In the genomic region with DNA sequence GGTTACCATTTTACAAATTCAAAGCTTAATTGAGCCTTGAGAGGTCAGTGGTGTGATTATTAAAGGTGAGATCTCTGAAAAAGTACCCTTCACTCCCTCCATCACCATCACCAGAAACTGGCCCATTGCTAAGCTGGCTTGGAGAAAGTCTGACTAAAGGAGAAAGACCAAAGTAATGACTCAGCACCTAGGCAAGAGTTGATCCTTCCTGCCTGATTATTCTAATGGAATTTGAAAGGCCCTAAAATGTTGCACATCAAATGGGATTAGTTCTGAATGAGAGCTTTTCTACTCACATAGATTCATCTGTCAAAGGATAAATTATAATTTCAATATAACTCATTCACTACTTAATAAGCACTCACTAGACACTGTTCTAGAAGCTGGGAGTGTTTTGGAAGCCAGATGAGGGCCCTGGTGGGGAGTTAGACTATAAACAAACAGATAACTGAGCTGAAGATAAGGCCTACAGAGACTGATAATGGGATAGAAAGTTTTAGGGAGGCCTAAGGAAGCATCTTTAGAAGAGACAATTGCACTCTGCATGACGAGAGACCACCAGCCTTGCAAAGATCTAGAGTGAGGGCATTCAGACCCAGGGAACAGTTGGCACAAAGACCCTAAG, we compare ENCODE assay signal across 12 cellular contexts.
DNase-seq lines count a peak whose midpoint lies in the region; ATAC-seq and TF ChIP-seq lines count a peak whose summit lies in the region.
"Had no signal": no experiment of that assay in that cellular context is flagged by ENCODE, and none has a peak within 500 bp of the region (broad histone marks: within the 10 kb centered on the region; RNA-seq: fewer than 3 reads in every experiment).

No MANE protein-coding gene starts in this region.

- no peak overlapping the region for H3K4me3 ChIP-seq in heart left ventricle
- H3K4me3 ChIP-seq in right cardiac atrium (ENCODE audit: low read length): no peak overlapping the region
- no peak overlapping the region for H3K4me3 ChIP-seq in ascending aorta
- H3K4me3 ChIP-seq in upper lobe of right lung: no peak overlapping the region
- no peak overlapping the region for H3K4me3 ChIP-seq in suprapubic skin
- H3K4me3 ChIP-seq: left lung had no signal

- no peaks in the 10 kb centered on the region for H3K27me3 ChIP-seq in heart left ventricle
- H3K27me3 ChIP-seq in right cardiac atrium (ENCODE audit: control insufficient read depth, insufficient read depth): no peaks in the 10 kb centered on the region
- H3K27me3 ChIP-seq in ascending aorta: no peaks in the 10 kb centered on the region
- no peaks in the 10 kb centered on the region for H3K27me3 ChIP-seq in upper lobe of right lung
- H3K27me3 ChIP-seq in suprapubic skin: no peaks in the 10 kb centered on the region
- H3K27me3 ChIP-seq: left lung had no signal

- H3K9me3 ChIP-seq in heart left ventricle: no peaks in the 10 kb centered on the region
- no peaks in the 10 kb centered on the region for H3K9me3 ChIP-seq in right cardiac atrium (ENCODE audit: control insufficient read depth, low read length)
- no peaks in the 10 kb centered on the region for H3K9me3 ChIP-seq in ascending aorta
- H3K9me3 ChIP-seq in upper lobe of right lung: no peaks in the 10 kb centered on the region
- no peaks in the 10 kb centered on the region for H3K9me3 ChIP-seq in suprapubic skin
- H3K9me3 ChIP-seq: left lung had no signal

- peaks cover 0 to 78% (median 61%) of the 10 kb centered on the region in 9 donors for H3K36me3 ChIP-seq in heart left ventricle
- H3K36me3 ChIP-seq in ascending aorta: peaks cover 10 to 13% of the 10 kb centered on the region in 2 donors
- H3K36me3 ChIP-seq in upper lobe of right lung: peaks cover 69% of the 10 kb centered on the region
- H3K36me3 ChIP-seq in suprapubic skin: peaks cover 4% of the 10 kb centered on the region

- no peak for ATAC-seq in heart left ventricle
- no peak for ATAC-seq in right cardiac atrium
- no peak for ATAC-seq in upper lobe of right lung
- ATAC-seq in GM21825 (IDR thresholded peaks at IDR 0.05; ENCODE audit: unreplicated experiment): no peak
- ATAC-seq: activated naive CD8-positive, alpha-beta T cell treated with anti-CD3 and anti-CD28 coated beads, Interleukin-2, amount 50 U/mL, for 24 hours; left lung had no signal

- TF ChIP-seq POLR2A in heart left ventricle (IDR thresholded peaks at IDR 0.05) (no peak), suprapubic skin (IDR thresholded peaks at IDR 0.05) (no peak)

- TF ChIP-seq CTCF in heart left ventricle (IDR thresholded peaks at IDR 0.05): no peak
- no peak for TF ChIP-seq CTCF in ascending aorta (IDR thresholded peaks at IDR 0.05)
- TF ChIP-seq CTCF in upper lobe of right lung (IDR thresholded peaks at IDR 0.05): no peak
- TF ChIP-seq CTCF in suprapubic skin (IDR thresholded peaks at IDR 0.05): no peak
- no peak for TF ChIP-seq CTCF in GM10266 (IDR thresholded peaks at IDR 0.05; ENCODE audit: control insufficient read depth, insufficient read depth, low read depth, missing control alignments)

- intact Hi-C loops in heart left ventricle (cut with DNase I) (loop anchor here in 2 of 10 donors (5.0 to 10.0 kb wide), 4 partner anchors 56 to 576 kb away; no protein-coding TSS in a partner anchor), right cardiac atrium (cut with DNase I) (no loop called here), ascending aorta (cut with DNase I) (loop anchor here (2.0 to 5.0 kb wide), 2 partner anchors 24 to 503 kb away; no protein-coding TSS in a partner anchor), upper lobe of right lung (cut with DNase I) (no loop called here)

- TF ChIP-seq EP300 in suprapubic skin (IDR thresholded peaks at IDR 0.05): no peak

- peak overlapping the region in 10 of 12 donors; percentile 3 to 75 (median 70) for H3K27ac ChIP-seq in heart left ventricle
- no peak overlapping the region for H3K27ac ChIP-seq in right cardiac atrium (ENCODE audit: low read length)
- H3K27ac ChIP-seq in ascending aorta: peak overlapping the region; percentile 81 to 84
- peak overlapping the region; percentile 56 for H3K27ac ChIP-seq in upper lobe of right lung
- H3K27ac ChIP-seq in suprapubic skin: no peak overlapping the region

- whole genome bisulfite sequencing in heart left ventricle, 4 donors: 90 to 94% (median 92%) methylated on average over 1 of the region's 1 CpG
- 80% methylated on average over 1 of the region's 1 CpG for WGBS in right cardiac atrium
- 100% methylated on average over 1 of the region's 1 CpG for WGBS in suprapubic skin

- DNase-seq in heart left ventricle (no peak), right cardiac atrium (no peak), ascending aorta (ENCODE audit: low spot score in 2 of 2) (no peak), iris pigment epithelial cell (ENCODE audit: low read depth) (peak; percentile 78), upper lobe of right lung (no peak), suprapubic skin (ENCODE audit: low spot score in 2 of 2) (no peak), GM10266 (ENCODE audit: extremely low spot score) (no peak)
- DNase-seq: activated CD4-positive, alpha-beta T cell treated with anti-CD3 and anti-CD28 coated beads for 48 hours; activated naive CD8-positive, alpha-beta T cell treated with anti-CD3 and anti-CD28 coated beads, Interleukin-2, amount 50 U/mL, for 24 hours; left lung; NCI-H345 had no signal

- H3K4me1 ChIP-seq in heart left ventricle (peaks cover 6 to 66% (median 47%) of the 10 kb centered on the region in 12 donors), right cardiac atrium (ENCODE audit: control insufficient read depth, insufficient read depth, low read length) (peaks cover 11% of the 10 kb centered on the region), ascending aorta (peaks cover 12 to 69% of the 10 kb centered on the region in 2 donors), upper lobe of right lung (peaks cover 16% of the 10 kb centered on the region), suprapubic skin (peaks cover 35% of the 10 kb centered on the region)

Comparison
In these comparisons a context has a peak if more than half of its experiments do, and no peak if none do; other contexts are left out.
1. H3K27ac ChIP-seq: peak in heart left ventricle (10 of 12), ascending aorta (2 of 2) and upper lobe of right lung (single experiment); none in right cardiac atrium (single experiment) and suprapubic skin (single experiment).